Comparison of ENCODE assay signal across 8 cellular contexts in genomic region chr19:55385236-55385748, GRCh38. TPM values are rescaled to one million over a fixed set of nuclear protein-coding genes. Genes with fewer than 3 reads are reported as not detected.
DNase-seq lines count a peak whose midpoint lies in the region; ATAC-seq and TF ChIP-seq lines count a peak whose summit lies in the region.

No MANE protein-coding gene starts in this region.

- H3K27ac Mint-ChIP-seq in chondrocyte (ENCODE audit: unreplicated experiment) = peak overlapping the region; percentile 93

- H3K4me1 Mint-ChIP-seq in chondrocyte (ENCODE audit: low read depth) = peaks cover 49% of the 10 kb centered on the region

- no peaks in the 10 kb centered on the region for H3K9me3 Mint-ChIP-seq in chondrocyte (ENCODE audit: low read depth)

- TF ChIP-seq CTCF in chondrocyte (IDR thresholded peaks at IDR 0.05) = peak; percentile 18

- ATAC-seq in HG03432 (IDR thresholded peaks at IDR 0.05; ENCODE audit: unreplicated experiment) = peak; percentile 56

- H3K36me3 Mint-ChIP-seq in chondrocyte (ENCODE audit: low read depth) = peaks cover 21% of the 10 kb centered on the region

- H3K27me3 Mint-ChIP-seq in chondrocyte (ENCODE audit: low read depth) = no peaks in the 10 kb centered on the region

- DNase-seq in AG08396 (ENCODE audit: low spot score) = peak; percentile 95
- DNase-seq in GM19238 (ENCODE audit: insufficient read length, low spot score) = peak; percentile 93
- DNase-seq in NCI-H460 (ENCODE audit: extremely low read depth, low read depth) = peak; percentile 91
- peak; percentile 95 to 98 for DNase-seq in activated CD4-positive, alpha-beta T cell treated with anti-CD3 and anti-CD28 coated beads for 24 hours (ENCODE audit: low read depth in 2 of 2)
- no peak for DNase-seq in chondrocyte (ENCODE audit: low spot score)
- peak; percentile 98 for DNase-seq in kidney glomerular epithelial cell (lab: John Stamatoyannopoulos, UW)
- peak; percentile 97 for DNase-seq in stimulated activated CD4-positive, alpha-beta T cell treated with anti-CD3 and anti-CD28 coated beads, Interleukin-15, amount 100 ng/mL, for 24 hours

- H3K4me3 Mint-ChIP-seq in chondrocyte (ENCODE audit: unreplicated experiment) = peak overlapping the region; percentile 99

RNA-seq across cellular contexts. Expression of gene RPL28, which starts 0.4 kb away (rescaled TPM):
- 426 and 465 TPM in 2 replicates for total RNA-seq in NCI-H460 (2014; rRNA removed; shearing (Covaris generic))
- 151 and 168 TPM in 2 replicates for polyA plus RNA-seq in NCI-H460 (2014; cell fraction: nucleus; rRNA removed)
- total RNA-seq in chondrocyte = 1,343 to 1,376 TPM (median 1,346 TPM) in 3 replicates

RNA-seq across cellular contexts. Expression of gene TMEM238, which starts 1.2 kb away (rescaled TPM):
- total RNA-seq in NCI-H460 (2014; rRNA removed; shearing (Covaris generic)) = 0.97 and 2.0 TPM in 2 replicates
- not detected in 2 replicates for polyA plus RNA-seq in NCI-H460 (2014; cell fraction: nucleus; rRNA removed)
- total RNA-seq in chondrocyte = 0.59 to 1.0 TPM (median 0.85 TPM) in 3 replicates

RNA-seq across cellular contexts. Expression of gene TMEM190, which starts 8.7 kb away (rescaled TPM):
- not detected in 2 replicates for total RNA-seq in NCI-H460 (2014; rRNA removed; shearing (Covaris generic))
- not detected in 2 replicates for polyA plus RNA-seq in NCI-H460 (2014; cell fraction: nucleus; rRNA removed)
- 0.52 to 1.0 TPM in 2 of 3 replicates, not detected in the other for total RNA-seq in chondrocyte

RNA-seq across cellular contexts. Expression of gene IL11, which starts 15.0 kb away (rescaled TPM):
- 0.32 and 0.84 TPM in 2 replicates for total RNA-seq in NCI-H460 (2014; rRNA removed; shearing (Covaris generic))
- 0.35 TPM in 1 of 2 replicates, not detected in the other for polyA plus RNA-seq in NCI-H460 (2014; cell fraction: nucleus; rRNA removed)
- total RNA-seq in chondrocyte = 2.8 to 3.7 TPM (median 3.1 TPM) in 3 replicates

RNA-seq across cellular contexts. Expression of gene GARIN5B, which starts 22.2 kb away (rescaled TPM):
- total RNA-seq in NCI-H460 (2014; rRNA removed; shearing (Covaris generic)) = not detected in 2 replicates
- not detected in 2 replicates for polyA plus RNA-seq in NCI-H460 (2014; cell fraction: nucleus; rRNA removed)
- not detected in 3 replicates for total RNA-seq in chondrocyte
